ENCODE assay signal across 16 cellular contexts in the genomic region with DNA sequence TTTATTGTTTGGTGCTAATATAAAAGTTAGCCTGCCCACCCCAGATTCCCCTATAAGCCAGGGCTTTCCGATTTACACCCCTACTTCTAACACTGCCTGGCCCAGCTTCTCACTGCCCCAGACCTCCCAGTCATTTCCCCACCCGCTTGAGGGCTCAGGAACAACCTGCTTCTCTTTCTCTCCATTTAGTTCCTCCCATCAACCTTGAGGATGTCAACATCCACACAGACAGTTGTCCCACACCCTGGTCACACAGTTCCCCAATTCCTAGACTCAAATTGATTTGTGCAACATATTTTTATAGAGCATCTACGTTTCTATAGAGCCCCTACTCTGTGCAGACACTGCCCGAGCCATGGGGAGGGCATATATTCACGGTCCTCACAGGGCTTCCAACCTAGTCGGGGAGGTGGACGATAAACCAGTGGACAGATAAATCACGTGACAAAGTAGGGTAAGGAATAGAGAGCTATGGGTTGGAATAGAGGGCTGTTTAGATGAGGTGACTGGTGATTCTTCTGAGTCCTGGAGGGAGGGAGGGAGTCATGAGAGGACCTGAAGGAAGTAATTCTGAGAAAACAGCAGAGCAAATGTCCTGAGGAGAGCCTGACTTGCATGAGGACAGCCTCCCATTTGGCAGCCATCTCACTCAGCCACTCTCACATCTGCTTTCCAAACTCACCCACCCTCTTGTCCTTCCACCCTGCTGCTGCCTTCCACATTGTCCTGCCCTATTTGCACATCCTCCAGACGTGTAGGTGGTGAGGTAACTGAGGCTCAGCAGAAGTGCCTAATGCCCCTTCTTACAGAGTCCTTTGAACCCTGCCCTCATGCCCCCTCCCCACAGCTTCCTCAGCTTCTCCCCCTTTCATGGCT.
"Had no signal": no experiment of that assay in that cellular context is flagged by ENCODE, and none has a peak within 500 bp of the region (broad histone marks: within the 10 kb centered on the region; RNA-seq: fewer than 3 reads in every experiment).

No MANE protein-coding gene starts in this region.

- H3K27ac ChIP-seq: spleen, tibial nerve had no signal

- H3K27ac Mint-ChIP-seq: activated CD4-positive, alpha-beta memory T cell treated with anti-CD3 and anti-CD28 coated beads for 36 hours; activated naive CD8-positive, alpha-beta T cell; endodermal cell; stimulated activated memory B cell treated with anti-CD40 and anti-IgM and Interleukin-4, amounts not matched to agents 10 μg/mL and 1 μg/mL and 100 μg/mL, for 72 hours had no signal

- H3K4me3 Mint-ChIP-seq: activated CD4-positive, alpha-beta memory T cell treated with anti-CD3 and anti-CD28 coated beads for 36 hours; activated naive CD8-positive, alpha-beta T cell; activated T-cell treated with anti-CD3 and anti-CD28 coated beads, Interleukin-2, amount 50 U/mL, for 4 hours; endodermal cell; naive B cell; stimulated activated memory B cell treated with anti-CD40 and anti-IgM and Interleukin-4, amounts not matched to agents 10 μg/mL and 1 μg/mL and 100 μg/mL, for 72 hours had no signal

- H3K36me3 ChIP-seq: spleen, tibial nerve had no signal

- H3K9me3 Mint-ChIP-seq: activated CD4-positive, alpha-beta memory T cell treated with anti-CD3 and anti-CD28 coated beads for 36 hours; activated T-cell treated with anti-CD3 and anti-CD28 coated beads, Interleukin-2, amount 50 U/mL, for 4 hours; endodermal cell; naive B cell; stimulated activated memory B cell treated with anti-CD40 and anti-IgM and Interleukin-4, amounts not matched to agents 10 μg/mL and 1 μg/mL and 100 μg/mL, for 72 hours had no signal

- H3K36me3 Mint-ChIP-seq: activated CD4-positive, alpha-beta memory T cell treated with anti-CD3 and anti-CD28 coated beads for 36 hours; activated naive CD8-positive, alpha-beta T cell; naive B cell; stimulated activated memory B cell treated with anti-CD40 and anti-IgM and Interleukin-4, amounts not matched to agents 10 μg/mL and 1 μg/mL and 100 μg/mL, for 72 hours had no signal

- H3K9me3 ChIP-seq: spleen, tibial nerve had no signal

- H3K27me3 ChIP-seq: spleen, tibial nerve had no signal

- H3K4me3 ChIP-seq: lung, spleen, tibial nerve had no signal

- H3K27me3 Mint-ChIP-seq: activated CD4-positive, alpha-beta memory T cell treated with anti-CD3 and anti-CD28 coated beads for 36 hours; activated naive CD8-positive, alpha-beta T cell; naive B cell; stimulated activated memory B cell treated with anti-CD40 and anti-IgM and Interleukin-4, amounts not matched to agents 10 μg/mL and 1 μg/mL and 100 μg/mL, for 72 hours had no signal

- ATAC-seq: activated T-cell treated with anti-CD3 and anti-CD28 coated beads, Interleukin-2, amount 50 U/mL, for 4 hours; sciatic nerve; stimulated activated memory B cell treated with anti-CD40 and anti-IgM and Interleukin-4, amounts not matched to agents 10 μg/mL and 1 μg/mL and 100 μg/mL, for 72 hours had no signal

- DNase-seq: activated CD4-positive, alpha-beta memory T cell treated with anti-CD3 and anti-CD28 coated beads for 36 hours; activated CD4-positive, alpha-beta T cell treated with anti-CD3 and anti-CD28 coated beads for 1 hour; activated effector memory CD4-positive, alpha-beta T cell treated with anti-CD3 and anti-CD28 coated beads, Interleukin-2, amount 50 U/mL, for 16 hours; activated T-cell treated with anti-CD3 and anti-CD28 coated beads, Interleukin-2, amount 50 U/mL, for 4 hours; amygdala; endodermal cell; erythroblast; hypothalamus; naive B cell; spleen; stimulated activated CD4-positive, alpha-beta T cell treated with anti-CD3 and anti-CD28 coated beads, Interleukin-1b, Interleukin-23, amount 100 ng/mL, for 48 hours had no signal
